ENCODE assay signal across 8 cellular contexts in the genomic region with DNA sequence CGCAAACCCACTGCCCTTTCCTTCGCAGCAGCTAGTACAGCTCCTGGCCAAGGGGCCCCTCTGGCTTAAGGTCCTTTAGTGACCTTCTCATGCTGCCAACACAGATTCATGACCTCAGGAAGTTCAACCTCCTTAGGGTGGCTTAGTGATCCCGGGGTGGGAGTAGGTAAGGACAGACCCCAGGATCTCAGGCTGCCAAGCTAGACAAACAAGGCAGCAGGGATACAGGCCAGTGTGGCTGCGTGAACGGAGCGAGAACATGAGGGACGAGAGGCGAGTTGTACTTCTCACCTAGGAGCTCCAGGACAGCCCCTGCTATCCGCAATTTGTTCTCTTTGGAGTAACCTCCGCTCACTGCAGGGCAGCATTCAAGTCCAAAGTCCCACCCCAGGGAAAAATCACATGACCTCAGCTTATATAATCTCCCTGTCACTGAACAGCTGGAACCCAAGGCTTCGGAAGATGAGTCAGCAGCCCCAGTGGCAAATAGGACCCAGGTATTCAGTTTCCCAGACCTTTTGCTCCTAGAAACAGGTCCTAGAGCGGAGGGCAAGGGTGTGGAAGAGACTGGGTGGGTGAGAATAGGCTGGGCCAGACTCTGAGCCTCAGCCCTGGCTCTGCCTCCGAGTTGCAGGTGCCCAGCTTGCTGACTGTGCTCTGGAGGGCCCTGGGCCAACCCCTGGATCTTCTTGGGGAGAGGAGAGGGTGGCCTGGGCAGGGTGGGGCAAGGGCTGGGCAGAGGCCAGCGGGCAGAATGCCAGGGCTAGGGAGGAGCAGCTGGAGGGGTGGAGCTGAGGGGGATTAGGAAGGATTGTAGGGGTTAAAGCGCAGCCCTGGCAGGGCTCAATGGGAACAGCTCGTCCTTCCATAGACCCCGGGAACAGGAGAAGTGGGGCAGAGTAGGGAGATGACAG. TPM values are rescaled to one million over a fixed set of nuclear protein-coding genes. Genes with fewer than 3 reads are reported as not detected.
DNase-seq lines count a peak whose midpoint lies in the region; ATAC-seq and TF ChIP-seq lines count a peak whose summit lies in the region.

No MANE protein-coding gene starts in this region.

- H3K4me3 Mint-ChIP-seq in activated CD8-positive, alpha-beta T cell treated with anti-CD3 and anti-CD28 coated beads, Interleukin-2, amount 10 ng/mL, durations not matched to agents 7 days and 5 days, result no peak overlapping the region
- no peak overlapping the region for H3K4me3 Mint-ChIP-seq in CD14-positive monocyte

- no peak overlapping the region for H3K27ac Mint-ChIP-seq in activated CD8-positive, alpha-beta T cell treated with anti-CD3 and anti-CD28 coated beads, Interleukin-2, amount 10 ng/mL, durations not matched to agents 7 days and 5 days
- peak overlapping the region in 1 of 7 donors; percentile 20 for H3K27ac Mint-ChIP-seq in CD14-positive monocyte

- peaks cover 29% of the 10 kb centered on the region for H3K27me3 Mint-ChIP-seq in activated CD8-positive, alpha-beta T cell treated with anti-CD3 and anti-CD28 coated beads, Interleukin-2, amount 10 ng/mL, durations not matched to agents 7 days and 5 days (ENCODE audit: low read depth)
- H3K27me3 Mint-ChIP-seq in CD14-positive monocyte (ENCODE audit: low read depth in 3 of 3), result peaks cover 29 to 36% (median 31%) of the 10 kb centered on the region in 3 donors

- DNase-seq in DMS79 (lab: John Stamatoyannopoulos, UW), result peak; percentile 81
- peak; percentile 85 for DNase-seq in NCI-H82 treated with DMSO at 0.1 percent for 48 hours (lab: John Stamatoyannopoulos, UW; ENCODE audit: unreplicated experiment)
- DNase-seq in fibroblast of the conjunctiva (ENCODE audit: low read depth), result peak; percentile 75
- peak; percentile 79 for DNase-seq in posterior vena cava (ENCODE audit: low spot score)
- DNase-seq in activated CD8-positive, alpha-beta T cell treated with anti-CD3 and anti-CD28 coated beads, Interleukin-2, amount 10 ng/mL, durations not matched to agents 7 days and 5 days, result no peak
- DNase-seq in SKM-1 treated with dmso at 0.1 percent for 144 hours (lab: John Stamatoyannopoulos, UW; ENCODE audit: unreplicated experiment), result no peak
- no peak for DNase-seq in CD14-positive monocyte (ENCODE audit: low spot score)

- H3K9me3 Mint-ChIP-seq in activated CD8-positive, alpha-beta T cell treated with anti-CD3 and anti-CD28 coated beads, Interleukin-2, amount 10 ng/mL, durations not matched to agents 7 days and 5 days (ENCODE audit: insufficient read depth), result no peaks in the 10 kb centered on the region
- peaks cover 0 to 5% (median 3%) of the 10 kb centered on the region in 7 donors for H3K9me3 Mint-ChIP-seq in CD14-positive monocyte

- ATAC-seq in activated CD8-positive, alpha-beta T cell treated with anti-CD3 and anti-CD28 coated beads, Interleukin-2, amount 10 ng/mL, durations not matched to agents 7 days and 5 days, result no peak
- ATAC-seq in HG02798 (IDR thresholded peaks at IDR 0.05; ENCODE audit: poor library complexity, unreplicated experiment), result no peak

- no peak for TF ChIP-seq CTCF in CD14-positive monocyte (IDR thresholded peaks at IDR 0.05)

- intact Hi-C loops in posterior vena cava (cut with DNase I), result no loop called here
- intact Hi-C loops in CD14-positive monocyte (cut with micrococcal nuclease), result no loop called here

- POLR2A ChIA-PET in activated CD8-positive, alpha-beta T cell treated with anti-CD3 and anti-CD28 coated beads, Interleukin-2, amount 10 ng/mL, durations not matched to agents 7 days and 5 days (lab: Charles Lee), result no interaction called here

- H3K4me1 Mint-ChIP-seq in activated CD8-positive, alpha-beta T cell treated with anti-CD3 and anti-CD28 coated beads, Interleukin-2, amount 10 ng/mL, durations not matched to agents 7 days and 5 days (ENCODE audit: low read depth), result peaks cover 7% of the 10 kb centered on the region
- H3K4me1 Mint-ChIP-seq in CD14-positive monocyte, result peaks cover 6% of the 10 kb centered on the region

- CTCF ChIA-PET in activated CD8-positive, alpha-beta T cell treated with anti-CD3 and anti-CD28 coated beads, Interleukin-2, amount 10 ng/mL, durations not matched to agents 7 days and 5 days (lab: Charles Lee), result interaction anchor here (1.1 to 3.6 kb wide), 4 partner anchors 10 to 108 kb away, joined by 3 to 24 read pairs (median 6); no protein-coding TSS in a partner anchor

- H3K36me3 Mint-ChIP-seq in activated CD8-positive, alpha-beta T cell treated with anti-CD3 and anti-CD28 coated beads, Interleukin-2, amount 10 ng/mL, durations not matched to agents 7 days and 5 days (ENCODE audit: low read depth), result no peaks in the 10 kb centered on the region
- peaks cover 3 to 4% of the 10 kb centered on the region in 2 donors for H3K36me3 Mint-ChIP-seq in CD14-positive monocyte

RNA-seq across cellular contexts. Expression of gene USP2, which starts 13.1 kb away (rescaled TPM):
- total RNA-seq in posterior vena cava, result 10 to 100 TPM; 10.4 to 17.3 TPM
- under 1 TPM; 0.55 to 0.68 TPM for total RNA-seq in activated CD8-positive, alpha-beta T cell treated with anti-CD3 and anti-CD28 coated beads, Interleukin-2, amount 10 ng/mL, durations not matched to agents 7 days and 5 days
- not detected for polyA plus RNA-seq in CD14-positive monocyte

RNA-seq across cellular contexts. Expression of gene MFRP, which starts 21.9 kb away (rescaled TPM):
- not detected for total RNA-seq in posterior vena cava
- not detected for total RNA-seq in activated CD8-positive, alpha-beta T cell treated with anti-CD3 and anti-CD28 coated beads, Interleukin-2, amount 10 ng/mL, durations not matched to agents 7 days and 5 days
- not detected for polyA plus RNA-seq in CD14-positive monocyte

RNA-seq across cellular contexts. Expression of gene C1QTNF5, which starts 27.7 kb away (rescaled TPM):
- total RNA-seq in posterior vena cava, result 10 to 100 TPM; 57.7 to 63.0 TPM
- total RNA-seq in activated CD8-positive, alpha-beta T cell treated with anti-CD3 and anti-CD28 coated beads, Interleukin-2, amount 10 ng/mL, durations not matched to agents 7 days and 5 days, result not detected
- not detected for polyA plus RNA-seq in CD14-positive monocyte

RNA-seq across cellular contexts. Expression of gene RNF26, which starts 34.1 kb away (rescaled TPM):
- 10 to 100 TPM; 22.1 to 23.3 TPM for total RNA-seq in posterior vena cava
- total RNA-seq in activated CD8-positive, alpha-beta T cell treated with anti-CD3 and anti-CD28 coated beads, Interleukin-2, amount 10 ng/mL, durations not matched to agents 7 days and 5 days, result 10 to 100 TPM; 40.5 to 41.8 TPM
- polyA plus RNA-seq in CD14-positive monocyte, result 10 to 100 TPM; 20.5 to 27.6 TPM

RNA-seq across cellular contexts. Expression of gene MCAM, which starts 51.4 kb away (rescaled TPM):
- 100 to 1,000 TPM; 528 to 559 TPM for total RNA-seq in posterior vena cava
- 1 to 10 TPM; 2.9 to 4.4 TPM for total RNA-seq in activated CD8-positive, alpha-beta T cell treated with anti-CD3 and anti-CD28 coated beads, Interleukin-2, amount 10 ng/mL, durations not matched to agents 7 days and 5 days
- polyA plus RNA-seq in CD14-positive monocyte, result not detected

Comparison
In these comparisons a context has a peak if more than half of its experiments do, and no peak if none do; other contexts are left out.
1. DNase-seq: peak in DMS79 (single experiment), NCI-H82 treated with DMSO at 0.1 percent for 48 hours (single experiment), fibroblast of the conjunctiva (single experiment) and posterior vena cava (single experiment); none in activated CD8-positive, alpha-beta T cell treated with anti-CD3 and anti-CD28 coated beads, Interleukin-2, amount 10 ng/mL, durations not matched to agents 7 days and 5 days (single experiment), SKM-1 treated with dmso at 0.1 percent for 144 hours (single experiment) and CD14-positive monocyte (single experiment).
2. RNA of gene USP2, which starts 13.1 kb away (total RNA-seq): 10.4 to 17.3 TPM in posterior vena cava; 0.55 to 0.68 TPM in activated CD8-positive, alpha-beta T cell treated with anti-CD3 and anti-CD28 coated beads, Interleukin-2, amount 10 ng/mL, durations not matched to agents 7 days and 5 days; every median in the first group is over 4 times any median in the second.
3. RNA of gene C1QTNF5, which starts 27.7 kb away (total RNA-seq): 57.7 to 63.0 TPM in posterior vena cava; not detected in activated CD8-positive, alpha-beta T cell treated with anti-CD3 and anti-CD28 coated beads, Interleukin-2, amount 10 ng/mL, durations not matched to agents 7 days and 5 days; every median in the first group is over 10 times any median in the second.